In the genomic region with DNA sequence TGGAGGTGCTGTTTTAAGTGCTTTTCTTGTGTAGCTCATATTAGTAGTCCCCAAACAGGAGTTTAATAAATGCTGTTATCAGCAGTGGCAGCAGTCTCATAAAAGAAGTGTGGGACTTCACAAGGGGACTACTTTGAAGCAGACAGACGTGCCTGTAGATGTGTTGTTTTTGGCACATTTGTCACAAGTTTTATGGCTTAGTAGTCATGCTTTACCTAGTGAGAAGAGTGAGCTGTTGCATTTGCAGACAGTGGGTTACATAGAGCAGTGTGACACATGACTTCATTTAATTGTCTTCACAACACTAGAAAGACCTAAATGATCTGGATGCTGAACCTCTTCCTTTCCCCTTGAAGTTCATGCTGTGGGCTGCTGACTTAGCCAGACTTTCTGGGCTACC, we compare ENCODE assay signal across 1 cellular context.
A peak's percentile ranks its signal among the peaks of the same experiment; 100 is the strongest.
TF ChIP-seq lines count a peak whose summit lies in the region.

No MANE protein-coding gene starts in this region.

TF ChIP-seq in HEK293, 187 proteins besides CTCF, POLR2A, EP300 and RAD21 (continued from another document and continues in another):
- peak; percentile 42; the same call in 1 of the 2 replicates for TF ChIP-seq ZFHX2 (tag by site-specific recombination; conservative IDR thresholded peaks at IDR 0.05)
- TF ChIP-seq ZNF366 (tag by site-specific recombination; conservative IDR thresholded peaks at IDR 0.05): peak; percentile 79
- peak; percentile 82 for TF ChIP-seq MZF1 (tag by site-specific recombination; IDR thresholded peaks at IDR 0.05; ENCODE audit: borderline replicate concordance)
- 0 out of 2 replicates have a peak, but pooled peaks have one; percentile 50 for TF ChIP-seq WT1 (tag by site-specific recombination; IDR thresholded peaks at IDR 0.05)
- TF ChIP-seq, protein P1, sequence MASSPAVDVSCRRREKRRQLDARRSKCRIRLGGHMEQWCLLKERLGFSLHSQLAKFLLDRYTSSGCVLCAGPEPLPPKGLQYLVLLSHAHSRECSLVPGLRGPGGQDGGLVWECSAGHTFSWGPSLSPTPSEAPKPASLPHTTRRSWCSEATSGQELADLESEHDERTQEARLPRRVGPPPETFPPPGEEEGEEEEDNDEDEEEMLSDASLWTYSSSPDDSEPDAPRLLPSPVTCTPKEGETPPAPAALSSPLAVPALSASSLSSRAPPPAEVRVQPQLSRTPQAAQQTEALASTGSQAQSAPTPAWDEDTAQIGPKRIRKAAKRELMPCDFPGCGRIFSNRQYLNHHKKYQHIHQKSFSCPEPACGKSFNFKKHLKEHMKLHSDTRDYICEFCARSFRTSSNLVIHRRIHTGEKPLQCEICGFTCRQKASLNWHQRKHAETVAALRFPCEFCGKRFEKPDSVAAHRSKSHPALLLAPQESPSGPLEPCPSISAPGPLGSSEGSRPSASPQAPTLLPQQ (tag by site-specific recombination; IDR thresholded peaks at IDR 0.05): peak; percentile 81; the same call in 1 of the 2 replicates
- no peak for TF ChIP-seq ZNF311 (tag by site-specific recombination; IDR thresholded peaks at IDR 0.05; ENCODE audit: borderline replicate concordance)
- TF ChIP-seq, protein P2, sequence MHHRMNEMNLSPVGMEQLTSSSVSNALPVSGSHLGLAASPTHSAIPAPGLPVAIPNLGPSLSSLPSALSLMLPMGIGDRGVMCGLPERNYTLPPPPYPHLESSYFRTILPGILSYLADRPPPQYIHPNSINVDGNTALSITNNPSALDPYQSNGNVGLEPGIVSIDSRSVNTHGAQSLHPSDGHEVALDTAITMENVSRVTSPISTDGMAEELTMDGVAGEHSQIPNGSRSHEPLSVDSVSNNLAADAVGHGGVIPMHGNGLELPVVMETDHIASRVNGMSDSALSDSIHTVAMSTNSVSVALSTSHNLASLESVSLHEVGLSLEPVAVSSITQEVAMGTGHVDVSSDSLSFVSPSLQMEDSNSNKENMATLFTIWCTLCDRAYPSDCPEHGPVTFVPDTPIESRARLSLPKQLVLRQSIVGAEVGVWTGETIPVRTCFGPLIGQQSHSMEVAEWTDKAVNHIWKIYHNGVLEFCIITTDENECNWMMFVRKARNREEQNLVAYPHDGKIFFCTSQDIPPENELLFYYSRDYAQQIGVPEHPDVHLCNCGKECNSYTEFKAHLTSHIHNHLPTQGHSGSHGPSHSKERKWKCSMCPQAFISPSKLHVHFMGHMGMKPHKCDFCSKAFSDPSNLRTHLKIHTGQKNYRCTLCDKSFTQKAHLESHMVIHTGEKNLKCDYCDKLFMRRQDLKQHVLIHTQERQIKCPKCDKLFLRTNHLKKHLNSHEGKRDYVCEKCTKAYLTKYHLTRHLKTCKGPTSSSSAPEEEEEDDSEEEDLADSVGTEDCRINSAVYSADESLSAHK (tag by site-specific recombination; IDR thresholded peaks at IDR 0.05): peak; percentile 73; the same call in 1 of the 2 replicates
- TF ChIP-seq, protein P3, sequence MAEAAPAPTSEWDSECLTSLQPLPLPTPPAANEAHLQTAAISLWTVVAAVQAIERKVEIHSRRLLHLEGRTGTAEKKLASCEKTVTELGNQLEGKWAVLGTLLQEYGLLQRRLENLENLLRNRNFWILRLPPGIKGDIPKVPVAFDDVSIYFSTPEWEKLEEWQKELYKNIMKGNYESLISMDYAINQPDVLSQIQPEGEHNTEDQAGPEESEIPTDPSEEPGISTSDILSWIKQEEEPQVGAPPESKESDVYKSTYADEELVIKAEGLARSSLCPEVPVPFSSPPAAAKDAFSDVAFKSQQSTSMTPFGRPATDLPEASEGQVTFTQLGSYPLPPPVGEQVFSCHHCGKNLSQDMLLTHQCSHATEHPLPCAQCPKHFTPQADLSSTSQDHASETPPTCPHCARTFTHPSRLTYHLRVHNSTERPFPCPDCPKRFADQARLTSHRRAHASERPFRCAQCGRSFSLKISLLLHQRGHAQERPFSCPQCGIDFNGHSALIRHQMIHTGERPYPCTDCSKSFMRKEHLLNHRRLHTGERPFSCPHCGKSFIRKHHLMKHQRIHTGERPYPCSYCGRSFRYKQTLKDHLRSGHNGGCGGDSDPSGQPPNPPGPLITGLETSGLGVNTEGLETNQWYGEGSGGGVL (tag by site-specific recombination; IDR thresholded peaks at IDR 0.05): 0 out of 2 replicates have a peak, but pooled peaks have one; percentile 28
- TF ChIP-seq ZFP41 (tag by site-specific recombination; IDR thresholded peaks at IDR 0.05; ENCODE audit: borderline replicate concordance): no peak
- TF ChIP-seq, protein P4, sequence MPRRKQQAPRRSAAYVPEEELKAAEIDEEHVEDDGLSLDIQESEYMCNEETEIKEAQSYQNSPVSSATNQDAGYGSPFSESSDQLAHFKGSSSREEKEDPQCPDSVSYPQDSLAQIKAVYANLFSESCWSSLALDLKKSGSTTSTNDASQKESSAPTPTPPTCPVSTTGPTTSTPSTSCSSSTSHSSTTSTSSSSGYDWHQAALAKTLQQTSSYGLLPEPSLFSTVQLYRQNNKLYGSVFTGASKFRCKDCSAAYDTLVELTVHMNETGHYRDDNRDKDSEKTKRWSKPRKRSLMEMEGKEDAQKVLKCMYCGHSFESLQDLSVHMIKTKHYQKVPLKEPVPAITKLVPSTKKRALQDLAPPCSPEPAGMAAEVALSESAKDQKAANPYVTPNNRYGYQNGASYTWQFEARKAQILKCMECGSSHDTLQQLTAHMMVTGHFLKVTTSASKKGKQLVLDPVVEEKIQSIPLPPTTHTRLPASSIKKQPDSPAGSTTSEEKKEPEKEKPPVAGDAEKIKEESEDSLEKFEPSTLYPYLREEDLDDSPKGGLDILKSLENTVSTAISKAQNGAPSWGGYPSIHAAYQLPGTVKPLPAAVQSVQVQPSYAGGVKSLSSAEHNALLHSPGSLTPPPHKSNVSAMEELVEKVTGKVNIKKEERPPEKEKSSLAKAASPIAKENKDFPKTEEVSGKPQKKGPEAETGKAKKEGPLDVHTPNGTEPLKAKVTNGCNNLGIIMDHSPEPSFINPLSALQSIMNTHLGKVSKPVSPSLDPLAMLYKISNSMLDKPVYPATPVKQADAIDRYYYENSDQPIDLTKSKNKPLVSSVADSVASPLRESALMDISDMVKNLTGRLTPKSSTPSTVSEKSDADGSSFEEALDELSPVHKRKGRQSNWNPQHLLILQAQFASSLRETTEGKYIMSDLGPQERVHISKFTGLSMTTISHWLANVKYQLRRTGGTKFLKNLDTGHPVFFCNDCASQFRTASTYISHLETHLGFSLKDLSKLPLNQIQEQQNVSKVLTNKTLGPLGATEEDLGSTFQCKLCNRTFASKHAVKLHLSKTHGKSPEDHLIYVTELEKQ (tag by site-specific recombination; IDR thresholded peaks at IDR 0.05; ENCODE audit: borderline replicate concordance): peak; percentile 74; the same call in 1 of the 2 replicates
- peak; percentile 72 for TF ChIP-seq TCF7L2 (IDR thresholded peaks at IDR 0.05; ENCODE audit: borderline replicate concordance, low read depth, low read length)
- peak; percentile 97 for TF ChIP-seq OSR2 (tag by site-specific recombination; IDR thresholded peaks at IDR 0.05)
- TF ChIP-seq, protein P5, sequence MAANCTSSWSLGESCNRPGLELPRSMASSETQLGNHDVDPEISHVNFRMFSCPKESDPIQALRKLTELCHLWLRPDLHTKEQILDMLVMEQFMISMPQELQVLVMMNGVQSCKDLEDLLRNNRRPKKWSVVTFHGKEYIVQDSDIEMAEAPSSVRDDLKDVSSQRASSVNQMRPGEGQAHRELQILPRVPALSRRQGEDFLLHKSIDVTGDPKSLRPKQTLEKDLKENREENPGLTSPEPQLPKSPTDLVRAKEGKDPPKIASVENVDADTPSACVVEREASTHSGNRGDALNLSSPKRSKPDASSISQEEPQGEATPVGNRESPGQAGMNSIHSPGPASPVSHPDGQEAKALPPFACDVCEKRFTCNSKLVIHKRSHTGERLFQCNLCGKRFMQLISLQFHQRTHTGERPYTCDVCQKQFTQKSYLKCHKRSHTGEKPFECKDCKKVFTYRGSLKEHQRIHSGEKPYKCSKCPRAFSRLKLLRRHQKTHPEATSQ (tag by site-specific recombination; IDR thresholded peaks at IDR 0.05): no peak
- no peak for TF ChIP-seq ZEB2 (tag by site-specific recombination; IDR thresholded peaks at IDR 0.05)
- TF ChIP-seq SCRT1 (tag by site-specific recombination; IDR thresholded peaks at IDR 0.05; ENCODE audit: borderline replicate concordance): peak; percentile 81
- TF ChIP-seq MEIS1 (CRISPR knock-in tag; IDR thresholded peaks at IDR 0.05; ENCODE audit: borderline replicate concordance): no peak
- no peak for TF ChIP-seq ZNF324 (tag by site-specific recombination; IDR thresholded peaks at IDR 0.05)
- TF ChIP-seq ZNF626 (tag by site-specific recombination; IDR thresholded peaks at IDR 0.05): no peak
- 0 out of 2 replicates have a peak, but pooled peaks have one; percentile 21 for TF ChIP-seq ZIC2 (tag by site-specific recombination; IDR thresholded peaks at IDR 0.05)
- TF ChIP-seq ZXDB (tag by site-specific recombination; IDR thresholded peaks at IDR 0.05): peak; percentile 45; the same call in 1 of the 2 replicates
- TF ChIP-seq ZNF792 (tag by site-specific recombination; IDR thresholded peaks at IDR 0.05): 0 out of 2 replicates have a peak, but pooled peaks have one; percentile 42
- TF ChIP-seq, protein P6, sequence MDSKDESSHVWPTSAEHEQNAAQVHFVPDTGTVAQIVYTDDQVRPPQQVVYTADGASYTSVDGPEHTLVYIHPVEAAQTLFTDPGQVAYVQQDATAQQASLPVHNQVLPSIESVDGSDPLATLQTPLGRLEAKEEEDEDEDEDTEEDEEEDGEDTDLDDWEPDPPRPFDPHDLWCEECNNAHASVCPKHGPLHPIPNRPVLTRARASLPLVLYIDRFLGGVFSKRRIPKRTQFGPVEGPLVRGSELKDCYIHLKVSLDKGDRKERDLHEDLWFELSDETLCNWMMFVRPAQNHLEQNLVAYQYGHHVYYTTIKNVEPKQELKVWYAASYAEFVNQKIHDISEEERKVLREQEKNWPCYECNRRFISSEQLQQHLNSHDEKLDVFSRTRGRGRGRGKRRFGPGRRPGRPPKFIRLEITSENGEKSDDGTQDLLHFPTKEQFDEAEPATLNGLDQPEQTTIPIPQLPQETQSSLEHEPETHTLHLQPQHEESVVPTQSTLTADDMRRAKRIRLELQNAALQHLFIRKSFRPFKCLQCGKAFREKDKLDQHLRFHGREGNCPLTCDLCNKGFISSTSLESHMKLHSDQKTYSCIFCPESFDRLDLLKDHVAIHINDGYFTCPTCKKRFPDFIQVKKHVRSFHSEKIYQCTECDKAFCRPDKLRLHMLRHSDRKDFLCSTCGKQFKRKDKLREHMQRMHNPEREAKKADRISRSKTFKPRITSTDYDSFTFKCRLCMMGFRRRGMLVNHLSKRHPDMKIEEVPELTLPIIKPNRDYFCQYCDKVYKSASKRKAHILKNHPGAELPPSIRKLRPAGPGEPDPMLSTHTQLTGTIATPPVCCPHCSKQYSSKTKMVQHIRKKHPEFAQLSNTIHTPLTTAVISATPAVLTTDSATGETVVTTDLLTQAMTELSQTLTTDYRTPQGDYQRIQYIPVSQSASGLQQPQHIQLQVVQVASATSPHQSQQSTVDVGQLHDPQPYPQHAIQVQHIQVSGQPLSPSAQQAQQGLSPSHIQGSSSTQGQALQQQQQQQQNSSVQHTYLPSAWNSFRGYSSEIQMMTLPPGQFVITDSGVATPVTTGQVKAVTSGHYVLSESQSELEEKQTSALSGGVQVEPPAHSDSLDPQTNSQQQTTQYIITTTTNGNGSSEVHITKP (tag by site-specific recombination; IDR thresholded peaks at IDR 0.05): peak; percentile 43; the same call in 1 of the 2 replicates
- TF ChIP-seq, protein P7, sequence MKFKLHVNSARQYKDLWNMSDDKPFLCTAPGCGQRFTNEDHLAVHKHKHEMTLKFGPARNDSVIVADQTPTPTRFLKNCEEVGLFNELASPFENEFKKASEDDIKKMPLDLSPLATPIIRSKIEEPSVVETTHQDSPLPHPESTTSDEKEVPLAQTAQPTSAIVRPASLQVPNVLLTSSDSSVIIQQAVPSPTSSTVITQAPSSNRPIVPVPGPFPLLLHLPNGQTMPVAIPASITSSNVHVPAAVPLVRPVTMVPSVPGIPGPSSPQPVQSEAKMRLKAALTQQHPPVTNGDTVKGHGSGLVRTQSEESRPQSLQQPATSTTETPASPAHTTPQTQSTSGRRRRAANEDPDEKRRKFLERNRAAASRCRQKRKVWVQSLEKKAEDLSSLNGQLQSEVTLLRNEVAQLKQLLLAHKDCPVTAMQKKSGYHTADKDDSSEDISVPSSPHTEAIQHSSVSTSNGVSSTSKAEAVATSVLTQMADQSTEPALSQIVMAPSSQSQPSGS (tag by site-specific recombination; IDR thresholded peaks at IDR 0.05; ENCODE audit: low read depth): 0 out of 2 replicates have a peak, but pooled peaks have one; percentile 39
- peak; percentile 46; the same call in 1 of the 2 replicates for TF ChIP-seq ZBTB17 (tag by site-specific recombination; IDR thresholded peaks at IDR 0.05)
- TF ChIP-seq ZSCAN30 (tag by site-specific recombination; IDR thresholded peaks at IDR 0.05): peak; percentile 31; the same call in 1 of the 2 replicates
- no peak for TF ChIP-seq ZNF837 (tag by site-specific recombination; IDR thresholded peaks at IDR 0.05)
- TF ChIP-seq, protein P8, sequence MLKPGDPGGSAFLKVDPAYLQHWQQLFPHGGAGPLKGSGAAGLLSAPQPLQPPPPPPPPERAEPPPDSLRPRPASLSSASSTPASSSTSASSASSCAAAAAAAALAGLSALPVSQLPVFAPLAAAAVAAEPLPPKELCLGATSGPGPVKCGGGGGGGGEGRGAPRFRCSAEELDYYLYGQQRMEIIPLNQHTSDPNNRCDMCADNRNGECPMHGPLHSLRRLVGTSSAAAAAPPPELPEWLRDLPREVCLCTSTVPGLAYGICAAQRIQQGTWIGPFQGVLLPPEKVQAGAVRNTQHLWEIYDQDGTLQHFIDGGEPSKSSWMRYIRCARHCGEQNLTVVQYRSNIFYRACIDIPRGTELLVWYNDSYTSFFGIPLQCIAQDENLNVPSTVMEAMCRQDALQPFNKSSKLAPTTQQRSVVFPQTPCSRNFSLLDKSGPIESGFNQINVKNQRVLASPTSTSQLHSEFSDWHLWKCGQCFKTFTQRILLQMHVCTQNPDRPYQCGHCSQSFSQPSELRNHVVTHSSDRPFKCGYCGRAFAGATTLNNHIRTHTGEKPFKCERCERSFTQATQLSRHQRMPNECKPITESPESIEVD (tag by site-specific recombination; IDR thresholded peaks at IDR 0.05): peak; percentile 47; the same call in 1 of the 2 replicates
- 0 out of 2 replicates have a peak, but pooled peaks have one; percentile 67 for TF ChIP-seq OVOL3 (tag by site-specific recombination; IDR thresholded peaks at IDR 0.05)
- peak; percentile 26; the same call in 1 of the 2 replicates for TF ChIP-seq ZNF660 (tag by site-specific recombination; IDR thresholded peaks at IDR 0.05)
- TF ChIP-seq ZNF473 (tag by site-specific recombination; IDR thresholded peaks at IDR 0.05): no peak
- TF ChIP-seq, protein P9, sequence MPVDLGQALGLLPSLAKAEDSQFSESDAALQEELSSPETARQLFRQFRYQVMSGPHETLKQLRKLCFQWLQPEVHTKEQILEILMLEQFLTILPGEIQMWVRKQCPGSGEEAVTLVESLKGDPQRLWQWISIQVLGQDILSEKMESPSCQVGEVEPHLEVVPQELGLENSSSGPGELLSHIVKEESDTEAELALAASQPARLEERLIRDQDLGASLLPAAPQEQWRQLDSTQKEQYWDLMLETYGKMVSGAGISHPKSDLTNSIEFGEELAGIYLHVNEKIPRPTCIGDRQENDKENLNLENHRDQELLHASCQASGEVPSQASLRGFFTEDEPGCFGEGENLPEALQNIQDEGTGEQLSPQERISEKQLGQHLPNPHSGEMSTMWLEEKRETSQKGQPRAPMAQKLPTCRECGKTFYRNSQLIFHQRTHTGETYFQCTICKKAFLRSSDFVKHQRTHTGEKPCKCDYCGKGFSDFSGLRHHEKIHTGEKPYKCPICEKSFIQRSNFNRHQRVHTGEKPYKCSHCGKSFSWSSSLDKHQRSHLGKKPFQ (tag by site-specific recombination; IDR thresholded peaks at IDR 0.05): no peak
- TF ChIP-seq GLI4 (tag by site-specific recombination; IDR thresholded peaks at IDR 0.05): no peak
- TF ChIP-seq, protein P10, sequence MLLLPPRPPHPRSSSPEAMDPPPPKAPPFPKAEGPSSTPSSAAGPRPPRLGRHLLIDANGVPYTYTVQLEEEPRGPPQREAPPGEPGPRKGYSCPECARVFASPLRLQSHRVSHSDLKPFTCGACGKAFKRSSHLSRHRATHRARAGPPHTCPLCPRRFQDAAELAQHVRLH (tag by site-specific recombination; IDR thresholded peaks at IDR 0.05): peak; percentile 65; the same call in 1 of the 2 replicates
- TF ChIP-seq HOXC10 (CRISPR knock-in tag; IDR thresholded peaks at IDR 0.05): no peak
